Comparison of ENCODE assay signal across 10 cellular contexts in the genomic region with DNA sequence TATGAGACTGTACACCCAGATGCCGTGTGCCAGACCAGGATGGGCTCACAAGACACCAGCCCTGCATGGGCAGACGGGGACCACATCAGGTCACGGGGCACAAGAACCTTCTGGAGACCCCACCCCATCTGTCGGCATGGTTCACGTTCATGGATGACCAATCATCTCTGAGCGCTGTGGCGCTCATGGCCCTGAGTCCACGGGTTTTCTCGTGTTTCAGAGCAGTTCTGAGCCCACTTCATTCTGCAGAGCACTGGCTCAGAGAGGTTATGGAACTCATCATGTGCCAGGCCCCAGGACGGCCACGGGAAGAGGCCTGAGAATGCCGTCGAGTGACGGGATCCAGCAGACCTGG.
DNase-seq lines count a peak whose midpoint lies in the region; ATAC-seq and TF ChIP-seq lines count a peak whose summit lies in the region.
"Had no signal": no experiment of that assay in that cellular context is flagged by ENCODE, and none has a peak within 500 bp of the region (broad histone marks: within the 10 kb centered on the region; RNA-seq: fewer than 3 reads in every experiment).

No MANE protein-coding gene starts in this region.

- H3K79me1 ChIP-seq in trophoblast cell (ENCODE audit: low read length): no peaks in the 10 kb centered on the region

- no peak for ATAC-seq in naive thymus-derived CD4-positive, alpha-beta T cell

- 50% methylated on average over 2 of the region's 14 CpGs for WGBS in esophagus muscularis mucosa
- no CpG with 5 or more reads among the region's 14 CpGs for WGBS in trophoblast cell (ENCODE audit: extremely low coverage, insufficient coverage, insufficient read length)

- H3K4me3 Mint-ChIP-seq in naive thymus-derived CD4-positive, alpha-beta T cell: no peak overlapping the region

- no peak for DNase-seq in RWPE1 (ENCODE audit: low spot score)
- DNase-seq in esophagus muscularis mucosa (ENCODE audit: extremely low spot score): no peak
- no peak for DNase-seq in trophoblast cell
- no peak for DNase-seq in activated CD8-positive, alpha-beta memory T cell treated with anti-CD3 and anti-CD28 coated beads for 24 hours
- DNase-seq in NOMO-1 treated with DMSO at 0.1 percent for 48 hours (lab: John Stamatoyannopoulos, UW; ENCODE audit: unreplicated experiment): no peak
- DNase-seq in RPMI8226: no peak
- DNase-seq in naive thymus-derived CD4-positive, alpha-beta T cell: no peak
- DNase-seq: activated T-cell treated with anti-CD3 and anti-CD28 coated beads for 4 hours, NCI-H1930 had no signal

- H3K36me3 Mint-ChIP-seq in naive thymus-derived CD4-positive, alpha-beta T cell: no peaks in the 10 kb centered on the region

- peaks cover 0 to 28% (median 16%) of the 10 kb centered on the region in 7 donors for H3K4me1 Mint-ChIP-seq in naive thymus-derived CD4-positive, alpha-beta T cell

- H3K79me2 ChIP-seq in trophoblast cell (ENCODE audit: control insufficient read depth, insufficient read depth, low read length, poor library complexity): no peaks in the 10 kb centered on the region

- no peak overlapping the region for H2BK5ac ChIP-seq in trophoblast cell (ENCODE audit: low read depth, low read length, poor library complexity)

- H3K18ac ChIP-seq in trophoblast cell (ENCODE audit: low read length): no peak overlapping the region

- no peaks in the 10 kb centered on the region for H3K27me3 ChIP-seq in esophagus muscularis mucosa
- no peaks in the 10 kb centered on the region for H3K27me3 ChIP-seq in trophoblast cell (ENCODE audit: insufficient read depth, low read length)
- H3K27me3 ChIP-seq in naive thymus-derived CD4-positive, alpha-beta T cell (ENCODE audit: control insufficient read depth in 2 of 2, insufficient read depth in 2 of 2, low read length in 2 of 2): no peaks in the 10 kb centered on the region

- H3K23ac ChIP-seq in trophoblast cell (ENCODE audit: low read length): no peak overlapping the region

- no peak overlapping the region for H2BK120ac ChIP-seq in trophoblast cell (ENCODE audit: insufficient read depth, low read length, poor library complexity)

- no peak overlapping the region for H3K4ac ChIP-seq in trophoblast cell (ENCODE audit: low read depth, low read length)

- H3K4me1 ChIP-seq in esophagus muscularis mucosa (peaks cover 100% of the 10 kb centered on the region in 4 donors), trophoblast cell (ENCODE audit: control insufficient read depth in 1 of 2, insufficient read depth in 2 of 2, low read length in 2 of 2) (peaks cover 3 to 6% of the 10 kb centered on the region in 2 experiments)
- H3K4me1 ChIP-seq in naive thymus-derived CD4-positive, alpha-beta T cell (ENCODE audit: control insufficient read depth in 2 of 2, insufficient read depth in 2 of 2, low read length in 2 of 2): no peaks in the 10 kb centered on the region

- intact Hi-C loops in esophagus muscularis mucosa (cut with DNase I): no loop called here
- intact Hi-C loops in naive thymus-derived CD4-positive, alpha-beta T cell (cut with micrococcal nuclease): no loop called here

- TF ChIP-seq POLR2A in esophagus muscularis mucosa (IDR thresholded peaks at IDR 0.05; ENCODE audit: low read depth): no peak

- TF ChIP-seq CTCF in 22Rv1 (IDR thresholded peaks at IDR 0.05) (no peak), RWPE1 (conservative IDR thresholded peaks at IDR 0.05; ENCODE audit: low read depth) (no peak), esophagus muscularis mucosa (IDR thresholded peaks at IDR 0.05) (no peak)

- POLR2A ChIA-PET in RWPE1 (lab: Yijun Ruan, JAX; ENCODE audit: low non-redundant PET): no interaction called here
- POLR2A ChIA-PET in naive thymus-derived CD4-positive, alpha-beta T cell (lab: Charles Lee): no interaction called here

- no peak overlapping the region for H3K4me2 ChIP-seq in trophoblast cell (ENCODE audit: low read length)

- peaks cover 0 to 53% (median 34%) of the 10 kb centered on the region in 4 donors for H3K36me3 ChIP-seq in esophagus muscularis mucosa
- no peaks in the 10 kb centered on the region for H3K36me3 ChIP-seq in trophoblast cell (ENCODE audit: control insufficient read depth in 1 of 2, insufficient read depth in 2 of 2, low read length in 2 of 2)
- H3K36me3 ChIP-seq in naive thymus-derived CD4-positive, alpha-beta T cell (ENCODE audit: control insufficient read depth in 2 of 3, insufficient read depth in 3 of 3, low read length in 3 of 3): peaks cover 0 to 17% (median 0%) of the 10 kb centered on the region in 3 experiments

- peak overlapping the region; percentile 27 to 47 (median 38) for H3K4me3 ChIP-seq in esophagus muscularis mucosa
- no peak overlapping the region for H3K4me3 ChIP-seq in trophoblast cell (ENCODE audit: low read depth, low read length)
- no peak overlapping the region for H3K4me3 ChIP-seq in naive thymus-derived CD4-positive, alpha-beta T cell (ENCODE audit: low read length)

- H4K12ac ChIP-seq in trophoblast cell (ENCODE audit: low read depth, low read length): no peak overlapping the region

- no peak overlapping the region for H2BK12ac ChIP-seq in trophoblast cell (ENCODE audit: low read length)

- no peak overlapping the region for H4K91ac ChIP-seq in trophoblast cell (ENCODE audit: low read depth, low read length)

- no peak for TF ChIP-seq EP300 in esophagus muscularis mucosa (IDR thresholded peaks at IDR 0.05)

- no peak overlapping the region for H3K14ac ChIP-seq in trophoblast cell (ENCODE audit: low read length)

- no peak overlapping the region for H3K9ac ChIP-seq in trophoblast cell (ENCODE audit: low read length)

- H3K9me3 ChIP-seq in esophagus muscularis mucosa (no peaks in the 10 kb centered on the region), trophoblast cell (ENCODE audit: insufficient read depth, low read depth, low read length) (peaks cover 12% of the 10 kb centered on the region)
- H3K9me3 ChIP-seq in naive thymus-derived CD4-positive, alpha-beta T cell (ENCODE audit: control insufficient read depth in 2 of 3, low read length in 3 of 3): no peaks in the 10 kb centered on the region

- H3K27me3 Mint-ChIP-seq in naive thymus-derived CD4-positive, alpha-beta T cell: no peaks in the 10 kb centered on the region

- H2AFZ ChIP-seq in trophoblast cell (ENCODE audit: insufficient read depth, low read length, poor library complexity): peak overlapping the region; percentile 8

- no peak overlapping the region for H2AK5ac ChIP-seq in trophoblast cell (ENCODE audit: low read length)

- peak overlapping the region; percentile 100 for H3K27ac ChIP-seq in 22Rv1
- H3K27ac ChIP-seq in RWPE1: peak overlapping the region; percentile 100
- H3K27ac ChIP-seq in esophagus muscularis mucosa (replicated peaks in 1 of 4): peak overlapping the region; percentile 92 to 98 (median 96)
- no peak overlapping the region for H3K27ac ChIP-seq in trophoblast cell (ENCODE audit: low read depth, low read length)
- H3K27ac ChIP-seq in naive thymus-derived CD4-positive, alpha-beta T cell (ENCODE audit: low read depth, low read length): no peak overlapping the region

- CTCF ChIA-PET in RWPE1 (lab: Yijun Ruan, JAX): interaction anchor here (1.5 kb wide), 1 partner anchor 30 kb away, joined by 5 read pairs; no protein-coding TSS in a partner anchor
- CTCF ChIA-PET in naive thymus-derived CD4-positive, alpha-beta T cell (lab: Charles Lee): no interaction called here

- no peaks in the 10 kb centered on the region for H3K9me3 Mint-ChIP-seq in naive thymus-derived CD4-positive, alpha-beta T cell

- no peak overlapping the region for H4K8ac ChIP-seq in trophoblast cell (ENCODE audit: low read depth, low read length)

- H3K27ac Mint-ChIP-seq in naive thymus-derived CD4-positive, alpha-beta T cell: peak overlapping the region in 1 of 9 donors; percentile 59

Comparison
In these comparisons a context has a peak if more than half of its experiments do, and no peak if none do; other contexts are left out.
1. H3K27ac ChIP-seq: peak in 22Rv1 (single experiment), RWPE1 (single experiment) and esophagus muscularis mucosa (4 of 4); none in trophoblast cell (single experiment) and naive thymus-derived CD4-positive, alpha-beta T cell (single experiment).
2. H3K4me3 ChIP-seq: peak in esophagus muscularis mucosa (4 of 4); none in trophoblast cell (single experiment) and naive thymus-derived CD4-positive, alpha-beta T cell (single experiment).